ENCODE assay signal across 9 cellular contexts in genomic region chr3:30354513-30354912, GRCh38.
DNase-seq lines count a peak whose midpoint lies in the region; ATAC-seq and TF ChIP-seq lines count a peak whose summit lies in the region.
"Had no signal": no experiment of that assay in that cellular context is flagged by ENCODE, and none has a peak within 500 bp of the region (broad histone marks: within the 10 kb centered on the region; RNA-seq: fewer than 3 reads in every experiment).

No MANE protein-coding gene starts in this region.

- H3K27me3 ChIP-seq in SU-DHL-6 (ENCODE audit: low read length) = no peaks in the 10 kb centered on the region
- H3K27me3 ChIP-seq in right atrium auricular region = no peaks in the 10 kb centered on the region

- no peak overlapping the region for H2AFZ ChIP-seq in SU-DHL-6 (ENCODE audit: low read depth, low read length, severe bottlenecking)

- H3K4me3 ChIP-seq in SU-DHL-6 (ENCODE audit: insufficient read depth, low read length, poor library complexity, severe bottlenecking) (no peak overlapping the region), right atrium auricular region (no peak overlapping the region)

- H3K4me1 ChIP-seq in right atrium auricular region = peaks cover 0 to 38% of the 10 kb centered on the region in 2 donors

- H3K4me1 Mint-ChIP-seq in stimulated activated effector memory CD8-positive, alpha-beta T cell treated with anti-CD3 and anti-CD28 coated beads, Interleukin-12 subunit alpha, Interleukin-12 subunit beta, amount 100 ng/mL, for 72 hours = peaks cover 28% of the 10 kb centered on the region

- H3K27ac ChIP-seq in SU-DHL-6 (ENCODE audit: low read depth, low read length) (no peak overlapping the region), right atrium auricular region (peak overlapping the region; percentile 62 to 84)

- no peaks in the 10 kb centered on the region for H3F3A ChIP-seq in SU-DHL-6 (ENCODE audit: insufficient read depth)

- H3K79me2 ChIP-seq in SU-DHL-6 (ENCODE audit: insufficient read depth, low read length) = no peaks in the 10 kb centered on the region

- no peaks in the 10 kb centered on the region for H3K9me2 ChIP-seq in SU-DHL-6 (replicated peaks; ENCODE audit: insufficient read depth, low read length)

- H4K20me1 ChIP-seq in SU-DHL-6 (ENCODE audit: low read depth, low read length) = no peaks in the 10 kb centered on the region

- TF ChIP-seq CTCF in SU-DHL-6 (IDR thresholded peaks at IDR 0.05; ENCODE audit: insufficient read depth, low read length, poor library complexity, severe bottlenecking) = no peak
- TF ChIP-seq CTCF in right atrium auricular region (IDR thresholded peaks at IDR 0.05) = no peak
- TF ChIP-seq CTCF in GM10266 (IDR thresholded peaks at IDR 0.05; ENCODE audit: control insufficient read depth, insufficient read depth, low read depth, missing control alignments) = no peak

- H3K9me3 ChIP-seq in SU-DHL-6 (ENCODE audit: insufficient read depth, low read length) (no peaks in the 10 kb centered on the region), right atrium auricular region (no peaks in the 10 kb centered on the region)

- DNase-seq in DMS 273 (lab: John Stamatoyannopoulos, UW; ENCODE audit: unreplicated experiment) (peak; percentile 6), DMS 273 treated with DMSO at 0.1 percent for 48 hours (lab: John Stamatoyannopoulos, UW) (no peak), right atrium auricular region (ENCODE audit: low spot score) (no peak), GM10266 (ENCODE audit: extremely low spot score) (no peak)
- no peak for DNase-seq in stimulated activated effector memory CD8-positive, alpha-beta T cell treated with anti-CD3 and anti-CD28 coated beads, Interleukin-12 subunit alpha, Interleukin-12 subunit beta, amount 100 ng/mL, for 72 hours (ENCODE audit: low spot score in 2 of 2)
- DNase-seq: 8988T had no signal

- H3K4me3 Mint-ChIP-seq in stimulated activated effector memory CD8-positive, alpha-beta T cell treated with anti-CD3 and anti-CD28 coated beads, Interleukin-12 subunit alpha, Interleukin-12 subunit beta, amount 100 ng/mL, for 72 hours = no peak overlapping the region

- H3K36me3 ChIP-seq in SU-DHL-6 (ENCODE audit: low read length) (no peaks in the 10 kb centered on the region), right atrium auricular region (no peaks in the 10 kb centered on the region)

- H3K9ac ChIP-seq in SU-DHL-6 (ENCODE audit: low read length) = no peak overlapping the region

- no peaks in the 10 kb centered on the region for H3K9me3 Mint-ChIP-seq in stimulated activated effector memory CD8-positive, alpha-beta T cell treated with anti-CD3 and anti-CD28 coated beads, Interleukin-12 subunit alpha, Interleukin-12 subunit beta, amount 100 ng/mL, for 72 hours

- ATAC-seq in stimulated activated effector memory CD8-positive, alpha-beta T cell treated with anti-CD3 and anti-CD28 coated beads, Interleukin-12 subunit alpha, Interleukin-12 subunit beta, amount 100 ng/mL, for 72 hours = no peak
- ATAC-seq in HG03565 (IDR thresholded peaks at IDR 0.05; ENCODE audit: unreplicated experiment) (no peak), GM21737 (IDR thresholded peaks at IDR 0.05; ENCODE audit: unreplicated experiment) (no peak)

- H3K4me2 ChIP-seq in SU-DHL-6 (ENCODE audit: low read depth, low read length, poor library complexity, severe bottlenecking) = peak overlapping the region; percentile 50

- peak overlapping the region; percentile 63 for H3K27ac Mint-ChIP-seq in stimulated activated effector memory CD8-positive, alpha-beta T cell treated with anti-CD3 and anti-CD28 coated beads, Interleukin-12 subunit alpha, Interleukin-12 subunit beta, amount 100 ng/mL, for 72 hours

- peaks cover 7% of the 10 kb centered on the region for H3K36me3 Mint-ChIP-seq in stimulated activated effector memory CD8-positive, alpha-beta T cell treated with anti-CD3 and anti-CD28 coated beads, Interleukin-12 subunit alpha, Interleukin-12 subunit beta, amount 100 ng/mL, for 72 hours
